9 cellular contexts compared by ENCODE assay signal in genomic region chr4:73597183-73597582, GRCh38. TPM values are rescaled to one million over a fixed set of nuclear protein-coding genes. Genes with fewer than 3 reads are reported as not detected.
"Had no signal": no experiment of that assay in that cellular context is flagged by ENCODE, and none has a peak within 500 bp of the region (broad histone marks: within the 10 kb centered on the region; RNA-seq: fewer than 3 reads in every experiment).

No MANE protein-coding gene starts in this region.

RNA-seq across cellular contexts. Expression of gene RASSF6, which starts 23.1 kb away (rescaled TPM):
- total RNA-seq: left cardiac atrium; left ventricle myocardium superior; lung microvascular endothelial cell; mesenteric fat pad; myocyte; natural killer cell treated with Interleukin-12 subunit alpha and Interleukin-12 subunit beta and Interleukin-15 and Interleukin-18, amount 100 ng/mL, for 72 hours; pulmonary artery endothelial cell; right atrium auricular region had no signal
- polyA plus RNA-seq: neural cell had no signal
